In genomic region chrX:112820364-112821308, GRCh38 we compare ENCODE assay signal across 14 cellular contexts. TPM values are rescaled to one million over a fixed set of nuclear protein-coding genes. Genes with fewer than 3 reads are reported as not detected.
DNase-seq lines count a peak whose midpoint lies in the region; ATAC-seq, FAIRE-seq and TF ChIP-seq lines count a peak whose summit lies in the region.
"Had no signal": no experiment of that assay in that cellular context is flagged by ENCODE, and none has a peak within 500 bp of the region (broad histone marks: within the 10 kb centered on the region; RNA-seq: fewer than 3 reads in every experiment).

No MANE protein-coding gene starts in this region.

- H3K36me3 Mint-ChIP-seq in nephron progenitor cell (ENCODE audit: low read depth) = peaks cover 79% of the 10 kb centered on the region
- H3K36me3 Mint-ChIP-seq: activated CD8-positive, alpha-beta memory T cell treated with anti-CD3 and anti-CD28 coated beads, Interleukin-2, amount 10 ng/mL, durations not matched to agents 7 days and 5 days had no signal

- no peaks in the 10 kb centered on the region for H3K9me3 Mint-ChIP-seq in nephron progenitor cell
- H3K9me3 Mint-ChIP-seq: activated naive CD4-positive, alpha-beta T cell treated with anti-CD3 and anti-CD28 coated beads for 36 hours; stimulated activated naive CD8-positive, alpha-beta T cell treated with anti-CD3 and anti-CD28 coated beads, Interleukin-15, Interleukin-2, amounts not matched to agents 100 ng/mL and 50 ng/mL, for 24 hours had no signal

- DNase-seq in GM12892 (ENCODE audit: insufficient read length) = no peak
- DNase-seq in astrocyte of the hippocampus (ENCODE audit: low read depth, low spot score) = peak; percentile 5
- no peak for DNase-seq in nephron progenitor cell
- no peak for DNase-seq in SHP77 (lab: John Stamatoyannopoulos, UW)
- DNase-seq: activated CD8-positive, alpha-beta memory T cell treated with anti-CD3 and anti-CD28 coated beads, Interleukin-2, amount 10 ng/mL, durations not matched to agents 7 days and 5 days; activated naive CD4-positive, alpha-beta T cell treated with anti-CD3 and anti-CD28 coated beads for 36 hours; NCI-H2029 treated with DMSO at 0.1 percent for 48 hours; NCI-H774; ovary had no signal

- H3K27ac Mint-ChIP-seq in nephron progenitor cell = peak overlapping the region; percentile 60
- H3K27ac Mint-ChIP-seq: activated CD8-positive, alpha-beta memory T cell treated with anti-CD3 and anti-CD28 coated beads, Interleukin-2, amount 10 ng/mL, durations not matched to agents 7 days and 5 days; activated naive CD4-positive, alpha-beta T cell treated with anti-CD3 and anti-CD28 coated beads for 36 hours; stimulated activated naive CD8-positive, alpha-beta T cell treated with anti-CD3 and anti-CD28 coated beads, Interleukin-15, Interleukin-2, amounts not matched to agents 100 ng/mL and 50 ng/mL, for 24 hours had no signal

- H3K27me3 Mint-ChIP-seq in nephron progenitor cell (ENCODE audit: low read depth, poor library complexity) = peaks cover 3% of the 10 kb centered on the region
- H3K27me3 Mint-ChIP-seq: activated CD8-positive, alpha-beta memory T cell treated with anti-CD3 and anti-CD28 coated beads, Interleukin-2, amount 10 ng/mL, durations not matched to agents 7 days and 5 days; stimulated activated naive CD8-positive, alpha-beta T cell treated with anti-CD3 and anti-CD28 coated beads, Interleukin-15, Interleukin-2, amounts not matched to agents 100 ng/mL and 50 ng/mL, for 24 hours had no signal

- peak overlapping the region; percentile 25 for H3K4me3 Mint-ChIP-seq in nephron progenitor cell
- H3K4me3 Mint-ChIP-seq: activated CD8-positive, alpha-beta memory T cell treated with anti-CD3 and anti-CD28 coated beads, Interleukin-2, amount 10 ng/mL, durations not matched to agents 7 days and 5 days; activated naive CD4-positive, alpha-beta T cell treated with anti-CD3 and anti-CD28 coated beads for 36 hours; stimulated activated naive CD8-positive, alpha-beta T cell treated with anti-CD3 and anti-CD28 coated beads, Interleukin-15, Interleukin-2, amounts not matched to agents 100 ng/mL and 50 ng/mL, for 24 hours had no signal

- peak; percentile 43 for ATAC-seq in HG03442 (IDR thresholded peaks at IDR 0.05; ENCODE audit: unreplicated experiment)
- no peak for ATAC-seq in GM21619 (IDR thresholded peaks at IDR 0.05; ENCODE audit: unreplicated experiment)
- ATAC-seq in HG03045 (IDR thresholded peaks at IDR 0.05; ENCODE audit: unreplicated experiment) = no peak
- ATAC-seq: activated CD8-positive, alpha-beta memory T cell treated with anti-CD3 and anti-CD28 coated beads, Interleukin-2, amount 10 ng/mL, durations not matched to agents 7 days and 5 days had no signal

- peaks cover 50% of the 10 kb centered on the region for H3K4me1 Mint-ChIP-seq in nephron progenitor cell

- no peak for TF ChIP-seq POLR2A in GM12892 (IDR thresholded peaks at IDR 0.05; ENCODE audit: low read depth, low read length)

- FAIRE-seq in GM12892 (lab: Jason Lieb, UNC) = peak; percentile 67
- FAIRE-seq: D721Med had no signal

- no peak for TF ChIP-seq CTCF in nephron progenitor cell (IDR thresholded peaks at IDR 0.05)

RNA-seq across cellular contexts. Expression of gene AMOT, which starts 20.0 kb away (rescaled TPM):
- polyA plus RNA-seq in GM12892 (2012; ENCODE audit: missing spikeins) = 5.7 TPM
